In the genomic region with DNA sequence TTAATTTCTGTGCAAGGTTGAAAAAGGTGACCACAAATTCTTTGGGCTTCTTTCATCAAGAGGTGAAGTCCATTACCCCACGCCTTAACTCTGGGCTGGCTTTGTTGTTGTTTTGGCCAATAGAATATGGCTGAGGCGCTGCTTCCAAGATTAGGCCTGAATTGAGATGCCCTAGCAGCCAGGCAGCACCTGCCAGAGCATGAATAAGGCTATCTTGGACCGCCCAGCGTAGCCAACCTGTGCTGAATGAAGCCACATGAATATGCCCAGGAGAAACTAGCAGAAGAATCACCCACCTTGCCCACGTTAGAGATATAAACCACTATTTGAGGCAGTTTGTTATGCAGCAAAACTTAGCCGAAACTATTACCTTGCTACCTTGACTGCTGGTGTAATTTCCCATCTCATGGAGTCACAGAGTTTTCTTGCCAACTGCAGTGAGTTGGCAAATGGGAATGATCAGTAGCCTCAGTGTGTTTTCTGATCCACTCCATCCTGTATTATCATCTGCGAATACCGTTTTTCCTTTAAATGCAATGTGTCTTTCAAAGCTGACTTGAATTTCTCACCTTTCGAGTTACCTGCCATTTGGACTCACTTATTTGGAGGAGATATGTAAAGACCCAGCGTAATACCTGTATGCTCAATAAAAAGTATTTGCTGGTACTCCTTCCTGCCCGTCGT, we compare ENCODE assay signal across 6 cellular contexts. TPM values are rescaled to one million over a fixed set of nuclear protein-coding genes. Genes with fewer than 3 reads are reported as not detected.
A peak's percentile ranks its signal among the peaks of the same experiment; 100 is the strongest.
DNase-seq lines count a peak whose midpoint lies in the region; ATAC-seq and TF ChIP-seq lines count a peak whose summit lies in the region.

No MANE protein-coding gene starts in this region.

- H3K9ac ChIP-seq in Karpas-422 (ENCODE audit: low read length), result peak overlapping the region; percentile 87

- no peak overlapping the region for H3K27ac ChIP-seq in Karpas-422 (ENCODE audit: low read length)
- peak overlapping the region; percentile 78 to 89 for H3K27ac ChIP-seq in coronary artery

- H3K36me3 ChIP-seq in Karpas-422 (ENCODE audit: insufficient read depth, low read length), result peaks cover 16% of the 10 kb centered on the region; the same call in 1 of the 2 replicates

- no peak for ATAC-seq in HG03135 (IDR thresholded peaks at IDR 0.05; ENCODE audit: unreplicated experiment)

- peaks cover 42% of the 10 kb centered on the region for H3K4me1 ChIP-seq in Karpas-422 (ENCODE audit: low read length)

- DNase-seq in Karpas-422 (no peak), coronary artery (ENCODE audit: low spot score) (no peak), retina (peak; percentile 1), NCI-H2081 treated with DMSO at 0.1 percent for 48 hours (lab: John Stamatoyannopoulos, UW) (no peak), NCI-H524 treated with DMSO at 0.1 percent for 48 hours (lab: John Stamatoyannopoulos, UW) (no peak)

- peaks cover 34% of the 10 kb centered on the region for H3K79me2 ChIP-seq in Karpas-422 (ENCODE audit: low read length)

- H3K4me3 ChIP-seq in Karpas-422 (ENCODE audit: low read length) (peak overlapping the region; percentile 73), coronary artery (peak overlapping the region; percentile 83)

- peak overlapping the region; percentile 77 for H2AFZ ChIP-seq in Karpas-422 (ENCODE audit: low read length)

- H3K27me3 ChIP-seq in Karpas-422 (ENCODE audit: low read length), result no peaks in the 10 kb centered on the region

- H3K9me3 ChIP-seq in Karpas-422 (ENCODE audit: low read length), result no peaks in the 10 kb centered on the region

- no peaks in the 10 kb centered on the region for H4K20me1 ChIP-seq in Karpas-422 (ENCODE audit: insufficient read depth, low read depth, low read length)

- TF ChIP-seq CTCF in coronary artery (IDR thresholded peaks at IDR 0.05), result no peak

- H3K4me2 ChIP-seq in Karpas-422 (ENCODE audit: low read depth, low read length, poor library complexity, severe bottlenecking), result peak overlapping the region; percentile 92

- H3K9me2 ChIP-seq in Karpas-422 (replicated peaks; ENCODE audit: insufficient read depth, low read length), result no peaks in the 10 kb centered on the region

RNA-seq across cellular contexts. Expression of a gene that starts 0.7 kb away (rescaled TPM):
- total RNA-seq in Karpas-422 (2014; rRNA removed; shearing (Covaris generic); ENCODE audit: low replicate concordance), result 9.9 and 12.7 TPM in 2 replicates

RNA-seq across cellular contexts. Expression of a gene that starts 0.7 kb away (rescaled TPM):
- total RNA-seq in Karpas-422 (2014; rRNA removed; shearing (Covaris generic); ENCODE audit: low replicate concordance), result 22.0 and 42.0 TPM in 2 replicates

RNA-seq across cellular contexts. Expression of a gene that starts 12.6 kb away (rescaled TPM):
- 1.4 and 2.0 TPM in 2 replicates for total RNA-seq in Karpas-422 (2014; rRNA removed; shearing (Covaris generic); ENCODE audit: low replicate concordance)

RNA-seq across cellular contexts. Expression of a gene that starts 26.8 kb away (rescaled TPM):
- 28.4 and 55.6 TPM in 2 replicates for total RNA-seq in Karpas-422 (2014; rRNA removed; shearing (Covaris generic); ENCODE audit: low replicate concordance)

RNA-seq across cellular contexts. Expression of a gene that starts 26.9 kb away (rescaled TPM):
- 32.1 and 47.1 TPM in 2 replicates for total RNA-seq in Karpas-422 (2014; rRNA removed; shearing (Covaris generic); ENCODE audit: low replicate concordance)
